8 cellular contexts compared by ENCODE assay signal in the genomic region with DNA sequence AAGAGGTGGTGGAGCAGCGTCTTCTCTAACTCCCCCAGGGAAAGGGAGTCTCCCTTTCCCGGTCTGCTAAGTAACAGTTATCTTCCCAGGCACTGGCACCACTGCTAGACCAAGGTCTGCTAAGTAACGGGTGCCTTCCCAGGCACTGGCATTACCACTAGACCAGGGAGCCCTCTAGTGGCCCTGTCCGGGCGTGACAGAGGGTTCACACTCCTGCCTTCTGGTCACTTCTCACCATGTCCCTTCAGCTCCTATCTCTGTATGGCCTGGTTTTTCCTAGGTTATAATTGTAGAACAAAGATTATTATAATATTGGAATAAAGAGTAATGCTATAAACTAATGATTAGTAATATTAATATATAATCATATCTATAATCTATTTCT. TPM values are rescaled to one million over a fixed set of nuclear protein-coding genes. Genes with fewer than 3 reads are reported as not detected.
DNase-seq lines count a peak whose midpoint lies in the region; ATAC-seq and TF ChIP-seq lines count a peak whose summit lies in the region.
"Not testable (repeated sequence)": the region's sequence is repeated elsewhere in the genome, so short reads cannot be mapped to it uniquely, and the experiment has no call there.

No MANE protein-coding gene starts in this region.

- not testable (repeated sequence) for H3K9me2 ChIP-seq in OCI-LY1 (ENCODE audit: low read depth, low read length)

- H3K4me3 Mint-ChIP-seq in activated CD4-positive, alpha-beta memory T cell treated with anti-CD3 and anti-CD28 coated beads, Interleukin-2, amount 10 ng/mL, durations not matched to agents 7 days and 5 days = peak overlapping the region; percentile 69

- H3K9ac ChIP-seq in OCI-LY1 (ENCODE audit: low read length); mesenchymal stem cell (ENCODE audit: low read length): not testable (repeated sequence)

- H3K18ac ChIP-seq in mesenchymal stem cell (ENCODE audit: low read depth in 1 of 2, low read length in 2 of 2) = not testable (repeated sequence)

- peak; percentile 16 for TF ChIP-seq CTCF in OCI-LY1 (IDR thresholded peaks at IDR 0.05; ENCODE audit: low read length)

- H4K91ac ChIP-seq in mesenchymal stem cell (ENCODE audit: low read length) = not testable (repeated sequence)

- peaks cover 60% of the 10 kb centered on the region for H3K36me3 Mint-ChIP-seq in activated CD4-positive, alpha-beta memory T cell treated with anti-CD3 and anti-CD28 coated beads, Interleukin-2, amount 10 ng/mL, durations not matched to agents 7 days and 5 days (ENCODE audit: low read depth)

- not testable (repeated sequence) for H2BK5ac ChIP-seq in mesenchymal stem cell (ENCODE audit: low read depth, low read length, poor library complexity, severe bottlenecking)

- H3K4ac ChIP-seq in mesenchymal stem cell (ENCODE audit: low read depth in 1 of 2, low read length in 2 of 2) = not testable (repeated sequence)

- H3K14ac ChIP-seq in mesenchymal stem cell (ENCODE audit: low read length in 2 of 2) = not testable (repeated sequence)

- not testable (repeated sequence) for H4K8ac ChIP-seq in mesenchymal stem cell (ENCODE audit: low read length)

- H3K23ac ChIP-seq in mesenchymal stem cell (ENCODE audit: low read length in 2 of 2) = not testable (repeated sequence)

- not testable (repeated sequence) for H3K9me3 ChIP-seq in OCI-LY1 (ENCODE audit: low read length); mesenchymal stem cell (ENCODE audit: control insufficient read depth, low read length)

- H3K27ac Mint-ChIP-seq in activated CD4-positive, alpha-beta memory T cell treated with anti-CD3 and anti-CD28 coated beads, Interleukin-2, amount 10 ng/mL, durations not matched to agents 7 days and 5 days = peak overlapping the region; percentile 92

- not testable (repeated sequence) for H3F3A ChIP-seq in OCI-LY1 (ENCODE audit: insufficient read depth, low read length)

- not testable (repeated sequence) for H3K9me3 Mint-ChIP-seq in activated CD4-positive, alpha-beta memory T cell treated with anti-CD3 and anti-CD28 coated beads, Interleukin-2, amount 10 ng/mL, durations not matched to agents 7 days and 5 days

- POLR2A ChIA-PET in activated CD4-positive, alpha-beta memory T cell treated with anti-CD3 and anti-CD28 coated beads, Interleukin-2, amount 10 ng/mL, durations not matched to agents 7 days and 5 days (lab: Charles Lee) = interaction anchor here (0.6 to 1.9 kb wide), 7 partner anchors 10 to 220 kb away, joined by 3 to 5 read pairs (median 4); no protein-coding TSS in a partner anchor

- peaks cover 40% of the 10 kb centered on the region for H3K4me1 Mint-ChIP-seq in activated CD4-positive, alpha-beta memory T cell treated with anti-CD3 and anti-CD28 coated beads, Interleukin-2, amount 10 ng/mL, durations not matched to agents 7 days and 5 days

- H3K36me3 ChIP-seq in OCI-LY1 (ENCODE audit: insufficient read depth, low read length) (peaks cover 73% of the 10 kb centered on the region), mesenchymal stem cell (ENCODE audit: control insufficient read depth in 1 of 2, insufficient read depth in 2 of 2, low read depth in 1 of 2, low read length in 2 of 2) (peaks cover 44 to 55% of the 10 kb centered on the region in 2 experiments)

- not testable (repeated sequence) for H3K79me2 ChIP-seq in OCI-LY1 (ENCODE audit: insufficient read depth, low read length)

- H2AK5ac ChIP-seq in mesenchymal stem cell (ENCODE audit: low read length, severe bottlenecking) = not testable (repeated sequence)

- H3K27me3 Mint-ChIP-seq in activated CD4-positive, alpha-beta memory T cell treated with anti-CD3 and anti-CD28 coated beads, Interleukin-2, amount 10 ng/mL, durations not matched to agents 7 days and 5 days = not testable (repeated sequence)

- not testable (repeated sequence) for H2BK120ac ChIP-seq in mesenchymal stem cell (ENCODE audit: low read depth, low read length)

- H4K20me1 ChIP-seq in OCI-LY1 (ENCODE audit: insufficient read depth, low read length) = not testable (repeated sequence)

- not testable (repeated sequence) for H2BK15ac ChIP-seq in mesenchymal stem cell (ENCODE audit: low read depth, poor library complexity, severe bottlenecking)

- ATAC-seq in GM21423 (IDR thresholded peaks at IDR 0.05; ENCODE audit: unreplicated experiment) (peak; percentile 30), HG03565 (IDR thresholded peaks at IDR 0.05; ENCODE audit: unreplicated experiment) (peak; percentile 25)

- not testable (repeated sequence) for H2BK12ac ChIP-seq in mesenchymal stem cell (ENCODE audit: low read length in 2 of 2)

- peak overlapping the region; percentile 20 for H3K4me3 ChIP-seq in OCI-LY1 (ENCODE audit: low read depth, low read length, poor library complexity, severe bottlenecking)
- not testable (repeated sequence) for H3K4me3 ChIP-seq in mesenchymal stem cell (ENCODE audit: insufficient read depth in 1 of 2, low read depth in 1 of 2, low read length in 2 of 2)

- CTCF ChIA-PET in activated CD4-positive, alpha-beta memory T cell treated with anti-CD3 and anti-CD28 coated beads, Interleukin-2, amount 10 ng/mL, durations not matched to agents 7 days and 5 days (lab: Charles Lee) = interaction anchor here (0.6 to 3.1 kb wide), 13 partner anchors 9 to 544 kb away, joined by 3 to 8 read pairs (median 4); a partner anchor contains a TSS

- H3K4me1 ChIP-seq in OCI-LY1 (ENCODE audit: insufficient read depth, low read length, severe bottlenecking) = peaks cover 34% of the 10 kb centered on the region
- not testable (repeated sequence) for H3K4me1 ChIP-seq in mesenchymal stem cell (ENCODE audit: control insufficient read depth, insufficient read depth, low read depth, low read length)

- not testable (repeated sequence) for H3K27ac ChIP-seq in OCI-LY1 (ENCODE audit: low read depth, low read length, poor library complexity, severe bottlenecking); mesenchymal stem cell (ENCODE audit: low read length, poor library complexity, severe bottlenecking)

- H3K79me1 ChIP-seq in mesenchymal stem cell (replicated peaks; ENCODE audit: low read length, poor library complexity, severe bottlenecking) = peaks cover 30% of the 10 kb centered on the region

- peak; percentile 82 for DNase-seq in DMS 273 (lab: John Stamatoyannopoulos, UW; ENCODE audit: unreplicated experiment)
- DNase-seq in activated CD4-positive, alpha-beta memory T cell treated with anti-CD3 and anti-CD28 coated beads, Interleukin-2, amount 10 ng/mL, durations not matched to agents 7 days and 5 days = peak; percentile 75
- DNase-seq in dermis microvascular lymphatic vessel endothelial cell (ENCODE audit: low read depth in 2 of 2) = peak; percentile 38 to 71
- peak; percentile 69 for DNase-seq in mesenchymal stem cell
- peak; percentile 40 to 60 for DNase-seq in stimulated activated CD8-positive, alpha-beta memory T cell treated with anti-CD3 and anti-CD28 coated beads, Interleukin-2, amount 100 ng/mL, for 48 hours (ENCODE audit: low read depth in 2 of 2)

- not testable (repeated sequence) for H3K4me2 ChIP-seq in OCI-LY1 (ENCODE audit: low read length); mesenchymal stem cell (ENCODE audit: low read length, poor library complexity, severe bottlenecking)

- not testable (repeated sequence) for H2AFZ ChIP-seq in OCI-LY1 (ENCODE audit: low read length); mesenchymal stem cell (ENCODE audit: low read depth, low read length)

- WGBS in mesenchymal stem cell = no CpG with 5 or more reads among the region's 5 CpGs

- not testable (repeated sequence) for H3K27me3 ChIP-seq in OCI-LY1 (ENCODE audit: insufficient read depth, low read length); mesenchymal stem cell (ENCODE audit: control insufficient read depth in 1 of 2, insufficient read depth in 1 of 2, low read length in 2 of 2)

RNA-seq across cellular contexts. Expression of a gene that starts 12.6 kb away (rescaled TPM):
- 10 to 100 TPM; 39.8 to 40.6 TPM for total RNA-seq in activated CD4-positive, alpha-beta memory T cell treated with anti-CD3 and anti-CD28 coated beads, Interleukin-2, amount 10 ng/mL, durations not matched to agents 7 days and 5 days
- 4.1 and 10.2 TPM in 2 replicates for total RNA-seq in dermis microvascular lymphatic vessel endothelial cell
- polyA plus RNA-seq in mesenchymal stem cell (2013, experiment 1 of 2) = 9.7 TPM
- polyA plus RNA-seq in mesenchymal stem cell (2013, experiment 2 of 2) = 8.9 TPM

RNA-seq across cellular contexts. Expression of a gene that starts 28.0 kb away (rescaled TPM):
- total RNA-seq in activated CD4-positive, alpha-beta memory T cell treated with anti-CD3 and anti-CD28 coated beads, Interleukin-2, amount 10 ng/mL, durations not matched to agents 7 days and 5 days = 1 to 10 TPM; 1.3 to 1.5 TPM
- 0.13 TPM in 1 of 2 replicates, not detected in the other for total RNA-seq in dermis microvascular lymphatic vessel endothelial cell
- polyA plus RNA-seq in mesenchymal stem cell (2013, experiment 1 of 2) = 1.1 TPM
- polyA plus RNA-seq in mesenchymal stem cell (2013, experiment 2 of 2) = 1.0 TPM

RNA-seq across cellular contexts. Expression of a gene that starts 37.8 kb away (rescaled TPM):
- total RNA-seq in activated CD4-positive, alpha-beta memory T cell treated with anti-CD3 and anti-CD28 coated beads, Interleukin-2, amount 10 ng/mL, durations not matched to agents 7 days and 5 days = not detected
- not detected in 2 replicates for total RNA-seq in dermis microvascular lymphatic vessel endothelial cell
- polyA plus RNA-seq in mesenchymal stem cell (2013, experiment 1 of 2) = not detected
- polyA plus RNA-seq in mesenchymal stem cell (2013, experiment 2 of 2) = not detected
